Comparison of ENCODE assay signal across 8 cellular contexts in genomic region chr22:36465232-36466021, GRCh38. TPM values are rescaled to one million over a fixed set of nuclear protein-coding genes. Genes with fewer than 3 reads are reported as not detected.
DNase-seq lines count a peak whose midpoint lies in the region; ATAC-seq, FAIRE-seq and TF ChIP-seq lines count a peak whose summit lies in the region.

No MANE protein-coding gene starts in this region.

- CTCF ChIA-PET in activated CD8-positive, alpha-beta T cell treated with anti-CD3 and anti-CD28 coated beads for 36 hours (lab: Charles Lee), result interaction anchor here (0.9 to 14.1 kb wide), 3 partner anchors 10 to 164 kb away, joined by 3 to 152 read pairs (median 5); no protein-coding TSS in a partner anchor

- peaks cover 35% of the 10 kb centered on the region for H3K4me1 ChIP-seq in cardiac muscle cell (ENCODE audit: low read depth)
- peaks cover 79 to 80% of the 10 kb centered on the region in 2 donors for H3K4me1 ChIP-seq in gastrocnemius medialis

- TF ChIP-seq CTCF in GM20000 (IDR thresholded peaks at IDR 0.05; ENCODE audit: extremely low read depth, missing control alignments), result no peak
- no peak for TF ChIP-seq CTCF in activated CD8-positive, alpha-beta T cell treated with anti-CD3 and anti-CD28 coated beads for 36 hours (IDR thresholded peaks at IDR 0.05)
- TF ChIP-seq CTCF in cardiac muscle cell (IDR thresholded peaks at IDR 0.05; ENCODE audit: low read depth, low read length), result no peak
- no peak for TF ChIP-seq CTCF in gastrocnemius medialis (IDR thresholded peaks at IDR 0.05 in 4 of 5, conservative IDR thresholded peaks at IDR 0.05 in 1 of 5)
- TF ChIP-seq CTCF in D721Med (IDR thresholded peaks at IDR 0.05; ENCODE audit: insufficient read depth, missing control alignments), result no peak

- no peaks in the 10 kb centered on the region for H3K36me3 ChIP-seq in cardiac muscle cell
- no peaks in the 10 kb centered on the region for H3K36me3 ChIP-seq in gastrocnemius medialis

- H3K27ac Mint-ChIP-seq in activated CD8-positive, alpha-beta T cell treated with anti-CD3 and anti-CD28 coated beads for 36 hours, result peak overlapping the region; percentile 64

- TF ChIP-seq POLR2A in gastrocnemius medialis (IDR thresholded peaks at IDR 0.05), result peak; percentile 53 to 67

- H3K27me3 ChIP-seq in cardiac muscle cell, result no peaks in the 10 kb centered on the region
- no peaks in the 10 kb centered on the region for H3K27me3 ChIP-seq in gastrocnemius medialis

- H3K4me3 ChIP-seq in cardiac muscle cell (no peak overlapping the region), gastrocnemius medialis (peak overlapping the region in 1 of 4 donors; percentile 4)

- no peak for FAIRE-seq in D721Med (lab: Jason Lieb, UNC)

- H3K27me3 Mint-ChIP-seq in activated CD8-positive, alpha-beta T cell treated with anti-CD3 and anti-CD28 coated beads for 36 hours, result no peaks in the 10 kb centered on the region

- POLR2A ChIA-PET in activated CD8-positive, alpha-beta T cell treated with anti-CD3 and anti-CD28 coated beads for 36 hours (lab: Charles Lee), result interaction anchor here (0.6 to 1.4 kb wide), 8 partner anchors 7 to 164 kb away, joined by 3 to 5 read pairs (median 3); partner anchors contain the start of gene MYH9

- intact Hi-C loops in activated CD8-positive, alpha-beta T cell treated with anti-CD3 and anti-CD28 coated beads for 36 hours (cut with micrococcal nuclease), result no loop called here
- intact Hi-C loops in gastrocnemius medialis (cut with DNase I; ENCODE audit: low total_unique reads), result loop anchor here (1.0 to 10.0 kb wide), 5 partner anchors 77 to 1151 kb away; partner anchors contain the start of gene MB

- H3K4me1 Mint-ChIP-seq in activated CD8-positive, alpha-beta T cell treated with anti-CD3 and anti-CD28 coated beads for 36 hours (ENCODE audit: low read depth), result peaks cover 27% of the 10 kb centered on the region

- DNase-seq in GM20000 (ENCODE audit: low spot score) (peak; percentile 4), cardiac muscle cell (ENCODE audit: low read depth in 1 of 2, low spot score in 1 of 2) (peak in 1 of 2 donors; percentile 87), gastrocnemius medialis (peak; percentile 94 to 98), NOMO-1 treated with DMSO at 0.1 percent for 48 hours (lab: John Stamatoyannopoulos, UW; ENCODE audit: unreplicated experiment) (no peak), D721Med (ENCODE audit: insufficient read length, low spot score) (no peak)
- DNase-seq in activated CD8-positive, alpha-beta T cell treated with anti-CD3 and anti-CD28 coated beads for 36 hours, result no peak
- DNase-seq in stimulated activated naive CD4-positive, alpha-beta T cell (lab: John Stamatoyannopoulos, UW), result no peak
- DNase-seq in activated CD4-positive, alpha-beta T cell treated with anti-CD3 and anti-CD28 coated beads for 48 hours, result no peak

- H3K27ac ChIP-seq in cardiac muscle cell (peak overlapping the region; percentile 41), gastrocnemius medialis (peak overlapping the region; percentile 91 to 98 (median 94))

- H3K4me3 Mint-ChIP-seq in activated CD8-positive, alpha-beta T cell treated with anti-CD3 and anti-CD28 coated beads for 36 hours, result no peak overlapping the region

- peaks cover 1% of the 10 kb centered on the region for H3K36me3 Mint-ChIP-seq in activated CD8-positive, alpha-beta T cell treated with anti-CD3 and anti-CD28 coated beads for 36 hours (ENCODE audit: low read depth)

- in situ Hi-C loops in gastrocnemius medialis (cut with MboI; ENCODE audit: low sequenced_read_pairs in 4 of 4), result no loop called here

- H3K9me3 ChIP-seq in cardiac muscle cell (ENCODE audit: low read depth), result no peaks in the 10 kb centered on the region
- H3K9me3 ChIP-seq in gastrocnemius medialis, result no peaks in the 10 kb centered on the region

- no peaks in the 10 kb centered on the region for H3K9me3 Mint-ChIP-seq in activated CD8-positive, alpha-beta T cell treated with anti-CD3 and anti-CD28 coated beads for 36 hours

- ATAC-seq in activated CD8-positive, alpha-beta T cell treated with anti-CD3 and anti-CD28 coated beads for 36 hours, result no peak
- ATAC-seq in gastrocnemius medialis, result peak; percentile 67 to 68

RNA-seq across cellular contexts. Expression of gene TXN2, which starts 16.0 kb away (rescaled TPM):
- 100 to 1,000 TPM in 1 of 2 experiments, 10 to 100 TPM in 1; 96.5 to 101 TPM for total RNA-seq in activated CD8-positive, alpha-beta T cell treated with anti-CD3 and anti-CD28 coated beads for 36 hours
- total RNA-seq in cardiac muscle cell (54.5 and 83.1 TPM in 2 replicates), gastrocnemius medialis (100 to 1,000 TPM in 1 of 4 donors, 10 to 100 TPM in 3; 64.9 to 122 (median 86.0) TPM)
- polyA plus RNA-seq in cardiac muscle cell, result 143 and 193 TPM in 2 replicates

RNA-seq across cellular contexts. Expression of gene FOXRED2, which starts 41.4 kb away (rescaled TPM):
- total RNA-seq in activated CD8-positive, alpha-beta T cell treated with anti-CD3 and anti-CD28 coated beads for 36 hours, result 10 to 100 TPM; 16.7 to 17.5 TPM
- total RNA-seq in cardiac muscle cell (17.1 and 25.7 TPM in 2 replicates), gastrocnemius medialis (10 to 100 TPM in 1 of 4 donors, 1 to 10 TPM in 3; 2.6 to 13.6 (median 5.1) TPM)
- polyA plus RNA-seq in cardiac muscle cell, result 22.3 and 24.4 TPM in 2 replicates

Comparison
In these comparisons a context has a peak if more than half of its experiments do, and no peak if none do; other contexts are left out.
1. DNase-seq: peak in GM20000 (single experiment) and gastrocnemius medialis (2 of 2); none in activated CD8-positive, alpha-beta T cell treated with anti-CD3 and anti-CD28 coated beads for 36 hours (single experiment), NOMO-1 treated with DMSO at 0.1 percent for 48 hours (single experiment), stimulated activated naive CD4-positive, alpha-beta T cell (0 of 6), D721Med (single experiment) and activated CD4-positive, alpha-beta T cell treated with anti-CD3 and anti-CD28 coated beads for 48 hours (single experiment).